Comparison of ENCODE assay signal across 8 cellular contexts in the genomic region with DNA sequence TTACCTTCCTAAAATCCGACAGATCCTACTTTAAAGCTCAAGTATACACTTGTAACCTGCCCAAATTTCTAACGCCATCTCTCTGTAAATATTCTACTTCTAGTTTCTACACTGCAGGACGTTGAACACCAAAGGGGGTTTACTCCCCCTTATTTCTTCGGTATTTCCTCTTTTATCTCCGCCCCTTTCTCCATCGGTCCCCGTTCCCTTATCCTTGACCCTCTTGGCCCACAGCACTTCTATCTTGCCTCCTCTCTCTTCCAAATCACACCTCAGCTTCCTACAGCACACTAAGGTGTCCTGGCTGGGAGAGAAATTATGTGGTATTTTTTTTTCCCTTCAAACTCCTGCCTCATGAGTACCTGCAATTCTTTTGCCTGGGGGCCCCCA. TPM values are rescaled to one million over a fixed set of nuclear protein-coding genes. Genes with fewer than 3 reads are reported as not detected.
A peak's percentile ranks its signal among the peaks of the same experiment; 100 is the strongest.
DNase-seq lines count a peak whose midpoint lies in the region; ATAC-seq and TF ChIP-seq lines count a peak whose summit lies in the region.

No MANE protein-coding gene starts in this region.

- H3K9ac ChIP-seq in Karpas-422 (ENCODE audit: low read length) (peak overlapping the region; percentile 75), mucosa of rectum (ENCODE audit: low read depth in 1 of 2, low read length in 2 of 2) (peak overlapping the region in 1 of 2 donors; percentile 48)

- H3K4me1 ChIP-seq in Karpas-422 (ENCODE audit: low read length): peaks cover 16% of the 10 kb centered on the region
- no peaks in the 10 kb centered on the region for H3K4me1 ChIP-seq in mucosa of rectum (ENCODE audit: control insufficient read depth in 2 of 2, insufficient read depth in 2 of 2, low read length in 2 of 2)

- ATAC-seq in GM18858 (IDR thresholded peaks at IDR 0.05; ENCODE audit: unreplicated experiment) (peak; percentile 3), HG02938 (IDR thresholded peaks at IDR 0.05; ENCODE audit: unreplicated experiment) (no peak)

- DNase-seq in ACHN (peak; percentile 33), Karpas-422 (peak; percentile 51), choroid plexus epithelial cell (ENCODE audit: low read depth) (no peak), NCI-H1930 (lab: John Stamatoyannopoulos, UW) (no peak)
- no peak for DNase-seq in activated CD8-positive, alpha-beta memory T cell treated with anti-CD3 and anti-CD28 coated beads, Interleukin-2, amount 50 U/mL, for 4 hours

- H3K9me2 ChIP-seq in Karpas-422 (replicated peaks; ENCODE audit: insufficient read depth, low read length): no peaks in the 10 kb centered on the region

- H3K27ac ChIP-seq in Karpas-422 (ENCODE audit: low read length) (0 out of 2 replicates have a peak overlapping the region, but pooled peaks have one; percentile 40), mucosa of rectum (ENCODE audit: low read depth in 2 of 2, low read length in 2 of 2) (peak overlapping the region; percentile 79 to 82)

- H3K4me2 ChIP-seq in Karpas-422 (ENCODE audit: low read depth, low read length, poor library complexity, severe bottlenecking): peak overlapping the region; percentile 74

- in situ Hi-C loops in ACHN (cut with HindIII; ENCODE audit: low pct_ligation_motif_present, low pct_unique_long_range_greater_than_20kb, low sequenced_read_pairs): no loop called here

- no peaks in the 10 kb centered on the region for H3K79me2 ChIP-seq in Karpas-422 (ENCODE audit: low read length)

- no peaks in the 10 kb centered on the region for H4K20me1 ChIP-seq in Karpas-422 (ENCODE audit: insufficient read depth, low read depth, low read length)

- H3K9me3 ChIP-seq in Karpas-422 (ENCODE audit: low read length) (no peaks in the 10 kb centered on the region), mucosa of rectum (ENCODE audit: control insufficient read depth in 2 of 2, low read length in 2 of 2) (no peaks in the 10 kb centered on the region)

- no peak overlapping the region for H2AFZ ChIP-seq in Karpas-422 (ENCODE audit: low read length)

- H3K4me3 ChIP-seq in Karpas-422 (ENCODE audit: low read length) (peak overlapping the region; percentile 66), choroid plexus epithelial cell (ENCODE audit: low read depth, low read length) (peak overlapping the region; percentile 53), mucosa of rectum (ENCODE audit: low read length in 2 of 2) (peak overlapping the region in 1 of 2 donors; percentile 69)

- no peaks in the 10 kb centered on the region for H3K27me3 ChIP-seq in Karpas-422 (ENCODE audit: low read length)
- peaks cover 0 to 2% of the 10 kb centered on the region in 2 donors for H3K27me3 ChIP-seq in mucosa of rectum (ENCODE audit: control insufficient read depth in 2 of 2, insufficient read depth in 2 of 2, low read length in 2 of 2)

- no peak for TF ChIP-seq CTCF in choroid plexus epithelial cell (conservative IDR thresholded peaks at IDR 0.05; ENCODE audit: low read depth, low read length)

- H3K36me3 ChIP-seq in Karpas-422 (ENCODE audit: insufficient read depth, low read length) (no peaks in the 10 kb centered on the region), mucosa of rectum (ENCODE audit: control insufficient read depth in 2 of 2, insufficient read depth in 2 of 2, low read length in 2 of 2) (no peaks in the 10 kb centered on the region)

RNA-seq across cellular contexts. Expression of a gene that starts 0.7 kb away (rescaled TPM):
- 4.1 and 9.1 TPM in 2 replicates for total RNA-seq in Karpas-422 (2014; rRNA removed; shearing (Covaris generic); ENCODE audit: low replicate concordance)

Comparison
In these comparisons a context has a peak if more than half of its experiments do, and no peak if none do; other contexts are left out.
1. DNase-seq: peak in ACHN (single experiment) and Karpas-422 (single experiment); none in choroid plexus epithelial cell (single experiment), NCI-H1930 (0 of 2) and activated CD8-positive, alpha-beta memory T cell treated with anti-CD3 and anti-CD28 coated beads, Interleukin-2, amount 50 U/mL, for 4 hours (single experiment).